ENCODE assay signal across 7 cellular contexts in the genomic region with DNA sequence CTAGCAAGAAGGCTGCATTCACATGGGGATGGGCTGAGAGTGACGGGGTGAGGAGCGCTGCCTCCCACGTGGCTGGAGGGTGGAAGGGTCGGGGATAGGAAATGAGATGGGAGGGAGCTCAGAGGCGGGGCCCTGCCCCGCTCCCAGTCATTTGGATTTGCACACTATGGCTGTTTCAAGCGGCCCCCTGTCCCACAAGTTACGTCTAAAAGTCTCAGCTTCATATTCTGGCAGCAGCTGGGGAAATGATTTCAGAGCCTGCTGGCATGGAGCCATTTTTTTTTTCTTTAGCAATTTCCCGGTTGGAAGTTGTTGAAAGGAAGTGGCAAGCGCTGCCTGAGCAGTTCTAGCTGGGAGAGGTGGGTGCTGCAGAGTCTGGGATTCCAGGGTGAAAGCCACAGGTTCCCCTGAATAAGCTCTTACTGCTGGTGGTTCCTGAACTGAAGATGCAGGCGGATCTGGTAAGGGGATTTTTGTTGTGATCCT.
A peak's percentile ranks its signal among the peaks of the same experiment; 100 is the strongest.
DNase-seq lines count a peak whose midpoint lies in the region; ATAC-seq and TF ChIP-seq lines count a peak whose summit lies in the region.

No MANE protein-coding gene starts in this region.

- no peaks in the 10 kb centered on the region for H3K9me3 ChIP-seq in left lung
- no peaks in the 10 kb centered on the region for H3K9me3 ChIP-seq in transverse colon

- peak overlapping the region in 4 of 5 experiments; percentile 5 to 54 (median 40) for H3K4me3 Mint-ChIP-seq in brain
- no peak overlapping the region for H3K4me3 Mint-ChIP-seq in natural killer cell treated with Interleukin-12 subunit alpha and Interleukin-12 subunit beta and Interleukin-15 and Interleukin-18, amount 100 ng/mL, for 72 hours

- TF ChIP-seq EP300 in transverse colon (IDR thresholded peaks at IDR 0.05; ENCODE audit: low read depth), result no peak

- no peak for TF ChIP-seq CTCF in brain (conservative IDR thresholded peaks at IDR 0.05)
- no peak for TF ChIP-seq CTCF in left lung (IDR thresholded peaks at IDR 0.05)
- TF ChIP-seq CTCF in transverse colon (IDR thresholded peaks at IDR 0.05), result no peak

- peaks cover 21% of the 10 kb centered on the region for H3K36me3 Mint-ChIP-seq in brain
- H3K36me3 Mint-ChIP-seq in natural killer cell treated with Interleukin-12 subunit alpha and Interleukin-12 subunit beta and Interleukin-15 and Interleukin-18, amount 100 ng/mL, for 72 hours, result peaks cover 5% of the 10 kb centered on the region

- H3K4me1 ChIP-seq in left lung, result peaks cover 22 to 62% of the 10 kb centered on the region in 2 donors
- H3K4me1 ChIP-seq in transverse colon, result peaks cover 8 to 24% (median 23%) of the 10 kb centered on the region in 4 donors

- H3K27me3 Mint-ChIP-seq in brain, result no peaks in the 10 kb centered on the region
- no peaks in the 10 kb centered on the region for H3K27me3 Mint-ChIP-seq in natural killer cell treated with Interleukin-12 subunit alpha and Interleukin-12 subunit beta and Interleukin-15 and Interleukin-18, amount 100 ng/mL, for 72 hours

- peaks cover 0 to 5% of the 10 kb centered on the region in 2 donors for H3K36me3 ChIP-seq in left lung
- H3K36me3 ChIP-seq in transverse colon, result no peaks in the 10 kb centered on the region

- no peaks in the 10 kb centered on the region for H3K9me3 Mint-ChIP-seq in brain
- no peaks in the 10 kb centered on the region for H3K9me3 Mint-ChIP-seq in natural killer cell treated with Interleukin-12 subunit alpha and Interleukin-12 subunit beta and Interleukin-15 and Interleukin-18, amount 100 ng/mL, for 72 hours

- H3K4me3 ChIP-seq in left lung (peak overlapping the region in 1 of 2 donors; percentile 22), transverse colon (peak overlapping the region in 1 of 4 donors; percentile 5)

- peak overlapping the region; percentile 75 to 76 for H3K27ac ChIP-seq in left lung
- peak overlapping the region; percentile 47 to 58 (median 51) for H3K27ac ChIP-seq in transverse colon

- peak overlapping the region; percentile 52 to 96 (median 75) for H3K27ac Mint-ChIP-seq in brain
- H3K27ac Mint-ChIP-seq in natural killer cell treated with Interleukin-12 subunit alpha and Interleukin-12 subunit beta and Interleukin-15 and Interleukin-18, amount 100 ng/mL, for 72 hours, result peak overlapping the region in 1 of 2 donors; percentile 80

- DNase-seq in Kasumi-1 (lab: John Stamatoyannopoulos, UW) (peak; percentile 85 to 90), left lung (peak in 1 of 2 donors; percentile 63), transverse colon (peak; percentile 39), posterior cingulate gyrus (no peak)
- no peak for DNase-seq in natural killer cell treated with Interleukin-12 subunit alpha and Interleukin-12 subunit beta and Interleukin-15 and Interleukin-18, amount 100 ng/mL, for 72 hours (ENCODE audit: low spot score)

- ATAC-seq in left lung (peak; percentile 78), HG02973 (IDR thresholded peaks at IDR 0.05; ENCODE audit: unreplicated experiment) (no peak)
- no peak for ATAC-seq in natural killer cell treated with Interleukin-12 subunit alpha and Interleukin-12 subunit beta and Interleukin-15 and Interleukin-18, amount 100 ng/mL, for 72 hours

- in situ Hi-C loops in transverse colon (cut with MboI; ENCODE audit: low pct_ligation_motif_present in 1 of 4, low pct_unique_long_range_greater_than_20kb in 1 of 4, low sequenced_read_pairs in 3 of 4), result loop anchor here in 1 of 4 donors (10.0 kb wide), 1 partner anchor 55 kb away; no protein-coding TSS in a partner anchor

- TF ChIP-seq POLR2A in transverse colon (IDR thresholded peaks at IDR 0.05), result no peak

- 18 to 29% methylated on average over 5 to 11 of the region's 11 CpGs for WGBS in transverse colon (ENCODE audit: low coverage in 1 of 2), 2 donors

- H3K4me1 Mint-ChIP-seq in brain, result peaks cover 44% of the 10 kb centered on the region
- H3K4me1 Mint-ChIP-seq in natural killer cell treated with Interleukin-12 subunit alpha and Interleukin-12 subunit beta and Interleukin-15 and Interleukin-18, amount 100 ng/mL, for 72 hours (ENCODE audit: low read depth in 2 of 2), result peaks cover 36 to 40% of the 10 kb centered on the region in 2 donors

- H3K27me3 ChIP-seq in left lung, result no peaks in the 10 kb centered on the region
- no peaks in the 10 kb centered on the region for H3K27me3 ChIP-seq in transverse colon

- intact Hi-C loops in left lung (cut with DNase I) (no loop called here), transverse colon (cut with DNase I; ENCODE audit: low total_unique reads) (no loop called here), posterior cingulate gyrus (cut with DNase I) (no loop called here)

Comparison
In these comparisons a context has a peak if more than half of its experiments do, and no peak if none do; other contexts are left out.
1. DNase-seq: peak in Kasumi-1 (2 of 2) and transverse colon (single experiment); none in posterior cingulate gyrus (0 of 10) and natural killer cell treated with Interleukin-12 subunit alpha and Interleukin-12 subunit beta and Interleukin-15 and Interleukin-18, amount 100 ng/mL, for 72 hours (single experiment).